In genomic region chr5:177403194-177403825, GRCh38 we compare ENCODE assay signal across 6 cellular contexts. TPM values are rescaled to one million over a fixed set of nuclear protein-coding genes. Genes with fewer than 3 reads are reported as not detected.
A peak's percentile ranks its signal among the peaks of the same experiment; 100 is the strongest.
DNase-seq lines count a peak whose midpoint lies in the region; ATAC-seq and TF ChIP-seq lines count a peak whose summit lies in the region.

No MANE protein-coding gene starts in this region.

- no peaks in the 10 kb centered on the region for H3K36me3 Mint-ChIP-seq in GM23338 (ENCODE audit: low read depth)
- no peaks in the 10 kb centered on the region for H3K36me3 Mint-ChIP-seq in endodermal cell (ENCODE audit: low read depth)

- H3K4me3 Mint-ChIP-seq in GM23338, result peak overlapping the region; percentile 78
- H3K4me3 Mint-ChIP-seq in endodermal cell, result peak overlapping the region; percentile 54

- ATAC-seq in GM23338, result peak; percentile 19

- H3K27me3 ChIP-seq in GM23338 (ENCODE audit: insufficient read depth) (peaks cover 84% of the 10 kb centered on the region), endodermal cell (ENCODE audit: control insufficient read depth, insufficient read depth, low read length, poor library complexity, severe bottlenecking) (peaks cover 85% of the 10 kb centered on the region)

- H3K27ac ChIP-seq in GM23338 (ENCODE audit: low read depth), result no peak overlapping the region
- H3K27ac ChIP-seq in endodermal cell (ENCODE audit: low read depth, low read length), result no peak overlapping the region

- H3K27me3 Mint-ChIP-seq in GM23338 (ENCODE audit: insufficient read depth, low read depth, poor library complexity) (peaks cover 64% of the 10 kb centered on the region), endodermal cell (ENCODE audit: insufficient read depth) (peaks cover 85% of the 10 kb centered on the region)

- H3F3A ChIP-seq in GM23338 (replicated peaks; ENCODE audit: low read depth), result peaks cover 23% of the 10 kb centered on the region

- no peaks in the 10 kb centered on the region for H3K79me2 ChIP-seq in GM23338 (replicated peaks; ENCODE audit: insufficient read depth)

- no peaks in the 10 kb centered on the region for H3K9me3 ChIP-seq in endodermal cell (ENCODE audit: control insufficient read depth, low read length)

- DNase-seq in DMS53 treated with DMSO at 0.1 percent for 48 hours (lab: John Stamatoyannopoulos, UW; ENCODE audit: unreplicated experiment) (peak; percentile 65), GM23338 (ENCODE audit: low spot score) (peak; percentile 65), SK-N-DZ (ENCODE audit: low spot score) (peak; percentile 48), endodermal cell (peak; percentile 84), NCI-H446 treated with DMSO at 0.1 percent for 48 hours (lab: John Stamatoyannopoulos, UW) (no peak)
- DNase-seq in stimulated activated CD4-positive, alpha-beta T cell treated with anti-CD3 and anti-CD28 coated beads, Interleukin-12 subunit alpha, Interleukin-12 subunit beta, amount 100 ng/mL, for 4 hours, result peak; percentile 36

- H3K4me2 ChIP-seq in GM23338, result peak overlapping the region; percentile 90

- H3K4me1 ChIP-seq in GM23338 (ENCODE audit: insufficient read depth) (peaks cover 6% of the 10 kb centered on the region; the same call in 1 of the 2 replicates), endodermal cell (ENCODE audit: control insufficient read depth, insufficient read depth, low read length) (no peaks in the 10 kb centered on the region)

- H3K9ac ChIP-seq in endodermal cell (ENCODE audit: extremely low read depth, low read length, poor library complexity, severe bottlenecking), result no peak overlapping the region

- no peak overlapping the region for H3K27ac Mint-ChIP-seq in GM23338
- H3K27ac Mint-ChIP-seq in endodermal cell, result no peak overlapping the region

- H3K9me2 ChIP-seq in GM23338 (ENCODE audit: insufficient read depth), result peaks cover 3% of the 10 kb centered on the region; the same call in 1 of the 2 replicates

- H3K4me3 ChIP-seq in GM23338, result peak overlapping the region; percentile 71
- peak overlapping the region; percentile 64 for H3K4me3 ChIP-seq in endodermal cell (ENCODE audit: low read length)

- H3K36me3 ChIP-seq in GM23338 (ENCODE audit: insufficient read depth) (no peaks in the 10 kb centered on the region), endodermal cell (ENCODE audit: control insufficient read depth, insufficient read depth, low read length) (no peaks in the 10 kb centered on the region)

- H3K9me3 Mint-ChIP-seq in GM23338 (no peaks in the 10 kb centered on the region), endodermal cell (no peaks in the 10 kb centered on the region)

- peak overlapping the region; percentile 99 for H2AFZ ChIP-seq in GM23338

- H3K4me1 Mint-ChIP-seq in GM23338 (peaks cover 17% of the 10 kb centered on the region; the same call in 2 of the 3 replicates), endodermal cell (peaks cover 2% of the 10 kb centered on the region)

- TF ChIP-seq CTCF in GM23338 (conservative IDR thresholded peaks at IDR 0.05; ENCODE audit: low read depth in 2 of 2) (no peak; a peak in 1 of 4 replicates), endodermal cell (conservative IDR thresholded peaks at IDR 0.05) (no peak)

- WGBS in endodermal cell (ENCODE audit: insufficient coverage in 1 of 2, insufficient read length in 1 of 2), 2 experiments, result 2 to 4% methylated on average over 17 to 60 of the region's 60 CpGs

- no peaks in the 10 kb centered on the region for H4K20me1 ChIP-seq in GM23338 (replicated peaks; ENCODE audit: insufficient read depth)

TF ChIP-seq in GM23338, 12 proteins besides CTCF, POLR2A, EP300 and RAD21 (continues in another document):
- TF ChIP-seq EZH2 (IDR thresholded peaks at IDR 0.05; ENCODE audit: low read depth, unreplicated experiment) (peak; percentile 41), JUNB (IDR thresholded peaks at IDR 0.05; ENCODE audit: unreplicated experiment) (no peak), ZNF114 (CRISPR knock-in tag; IDR thresholded peaks at IDR 0.05) (no peak), ZNF331 (CRISPR knock-in tag; IDR thresholded peaks at IDR 0.05; ENCODE audit: low read depth) (no peak), EZH2phosphoT487 (IDR thresholded peaks at IDR 0.05; ENCODE audit: unreplicated experiment) (no peak), CREB1 (CRISPR knock-in tag; IDR thresholded peaks at IDR 0.05; ENCODE audit: low read depth) (no peak), STAT1 (IDR thresholded peaks at IDR 0.05; ENCODE audit: unreplicated experiment) (no peak), POLR2AphosphoS5 (IDR thresholded peaks at IDR 0.05; ENCODE audit: low read depth) (0 out of 2 replicates have a peak, but pooled peaks have one; percentile 24)

RNA-seq across cellular contexts. Expression of gene PFN3, which starts 2.8 kb away (rescaled TPM):
- total RNA-seq in GM23338 (2014; rRNA removed; shearing (Covaris generic)), result 1.9 TPM in 1 of 2 replicates, not detected in the other
- polyA plus RNA-seq in GM23338 (2016; fragmentation: Nextera tagmentation; extraction: Ambion mirVana), result 2.0 and 3.1 TPM in 2 replicates
- not detected in 2 replicates for polyA plus RNA-seq in SK-N-DZ (2014; cell fraction: cytosol; rRNA removed)
- polyA plus RNA-seq in SK-N-DZ (2014; cell fraction: nucleus; rRNA removed), result not detected in 2 replicates
- total RNA-seq in endodermal cell, result not detected
- polyA plus RNA-seq in endodermal cell (2013, experiment 1 of 2), result not detected
- not detected for polyA plus RNA-seq in endodermal cell (2013, experiment 2 of 2)

RNA-seq across cellular contexts. Expression of gene F12, which starts 6.1 kb away (rescaled TPM):
- total RNA-seq in GM23338 (2014; rRNA removed; shearing (Covaris generic)), result 2.6 and 2.9 TPM in 2 replicates
- polyA plus RNA-seq in GM23338 (2016; fragmentation: Nextera tagmentation; extraction: Ambion mirVana), result 8.0 and 8.1 TPM in 2 replicates
- polyA plus RNA-seq in SK-N-DZ (2014; cell fraction: cytosol; rRNA removed), result 28.3 and 33.5 TPM in 2 replicates
- polyA plus RNA-seq in SK-N-DZ (2014; cell fraction: nucleus; rRNA removed), result 28.9 and 40.2 TPM in 2 replicates
- 1 to 10 TPM in 1 of 2 donors, under 1 TPM in 1; 0.95 to 2.9 TPM for total RNA-seq in endodermal cell
- polyA plus RNA-seq in endodermal cell (2013, experiment 1 of 2), result 0.75 TPM
- polyA plus RNA-seq in endodermal cell (2013, experiment 2 of 2), result 0.46 TPM

RNA-seq across cellular contexts. Expression of gene SLC34A1, which starts 19.1 kb away (rescaled TPM):
- total RNA-seq in GM23338 (2014; rRNA removed; shearing (Covaris generic)), result 0.31 TPM in 1 of 2 replicates, not detected in the other
- polyA plus RNA-seq in GM23338 (2016; fragmentation: Nextera tagmentation; extraction: Ambion mirVana), result not detected in 2 replicates
- polyA plus RNA-seq in SK-N-DZ (2014; cell fraction: cytosol; rRNA removed), result not detected in 2 replicates
- polyA plus RNA-seq in SK-N-DZ (2014; cell fraction: nucleus; rRNA removed), result not detected in 2 replicates
- not detected for total RNA-seq in endodermal cell
- not detected for polyA plus RNA-seq in endodermal cell (2013, experiment 1 of 2)
- polyA plus RNA-seq in endodermal cell (2013, experiment 2 of 2), result not detected

RNA-seq across cellular contexts. Expression of gene GRK6, which starts 23.2 kb away (rescaled TPM):
- total RNA-seq in GM23338 (2014; rRNA removed; shearing (Covaris generic)), result 37.2 and 56.8 TPM in 2 replicates
- polyA plus RNA-seq in GM23338 (2016; fragmentation: Nextera tagmentation; extraction: Ambion mirVana), result 13.0 and 18.7 TPM in 2 replicates
- polyA plus RNA-seq in SK-N-DZ (2014; cell fraction: cytosol; rRNA removed), result 61.5 and 64.0 TPM in 2 replicates
- polyA plus RNA-seq in SK-N-DZ (2014; cell fraction: nucleus; rRNA removed), result 51.1 and 64.7 TPM in 2 replicates
- 10 to 100 TPM; 51.6 to 66.8 TPM for total RNA-seq in endodermal cell
- 31.2 TPM for polyA plus RNA-seq in endodermal cell (2013, experiment 1 of 2)
- 29.2 TPM for polyA plus RNA-seq in endodermal cell (2013, experiment 2 of 2)

RNA-seq across cellular contexts. Expression of gene PRR7, which starts 43.3 kb away (rescaled TPM):
- 6.4 and 9.7 TPM in 2 replicates for total RNA-seq in GM23338 (2014; rRNA removed; shearing (Covaris generic))
- 7.6 and 7.7 TPM in 2 replicates for polyA plus RNA-seq in GM23338 (2016; fragmentation: Nextera tagmentation; extraction: Ambion mirVana)
- polyA plus RNA-seq in SK-N-DZ (2014; cell fraction: cytosol; rRNA removed), result 26.1 and 35.3 TPM in 2 replicates
- polyA plus RNA-seq in SK-N-DZ (2014; cell fraction: nucleus; rRNA removed), result 32.0 and 39.8 TPM in 2 replicates
- 1 to 10 TPM; 4.7 to 8.0 TPM for total RNA-seq in endodermal cell
- 8.2 TPM for polyA plus RNA-seq in endodermal cell (2013, experiment 1 of 2)
- polyA plus RNA-seq in endodermal cell (2013, experiment 2 of 2), result 8.7 TPM
